Comparison of ENCODE assay signal across 8 cellular contexts in genomic region chr6:80105972-80106417, GRCh38. TPM values are rescaled to one million over a fixed set of nuclear protein-coding genes. Genes with fewer than 3 reads are reported as not detected.
DNase-seq lines count a peak whose midpoint lies in the region; ATAC-seq and TF ChIP-seq lines count a peak whose summit lies in the region.

No MANE protein-coding gene starts in this region.

- peak overlapping the region; percentile 5 to 93 (median 73) for H3K27ac ChIP-seq in heart right ventricle
- peak overlapping the region; percentile 61 for H3K27ac ChIP-seq in rectal smooth muscle tissue (ENCODE audit: low read depth, low read length)

- no peaks in the 10 kb centered on the region for H3K4me1 Mint-ChIP-seq in endothelial cell (ENCODE audit: unreplicated experiment)

- whole genome bisulfite sequencing in heart right ventricle, 2 donors = 2 to 3% methylated on average over 6 of the region's 6 CpGs

- no peaks in the 10 kb centered on the region for H3K9me3 ChIP-seq in heart right ventricle

- H3K4me1 ChIP-seq in heart right ventricle = peaks cover 0 to 17% (median 9%) of the 10 kb centered on the region in 9 donors
- H3K4me1 ChIP-seq in rectal smooth muscle tissue (ENCODE audit: control insufficient read depth, insufficient read depth, low read length) = no peaks in the 10 kb centered on the region

- peak overlapping the region; percentile 10 for H3K27ac Mint-ChIP-seq in endothelial cell (ENCODE audit: unreplicated experiment)

- no peaks in the 10 kb centered on the region for H3K36me3 Mint-ChIP-seq in endothelial cell (ENCODE audit: low read depth, unreplicated experiment)

- no peaks in the 10 kb centered on the region for H3K9me3 Mint-ChIP-seq in endothelial cell (ENCODE audit: unreplicated experiment)

- TF ChIP-seq CTCF in heart right ventricle (IDR thresholded peaks at IDR 0.05) = no peak
- TF ChIP-seq CTCF in LNCaP clone FGC (IDR thresholded peaks at IDR 0.05; ENCODE audit: control insufficient read depth, extremely low read depth, insufficient read depth) = no peak
- TF ChIP-seq CTCF in endothelial cell (IDR thresholded peaks at IDR 0.05; ENCODE audit: unreplicated experiment) = no peak

- H3K4me3 Mint-ChIP-seq in endothelial cell (ENCODE audit: unreplicated experiment) = peak overlapping the region; percentile 98

- DNase-seq in heart right ventricle (no peak), left ventricle myocardium superior (no peak), LNCaP clone FGC (ENCODE audit: low read depth) (no peak), endothelial cell (ENCODE audit: low spot score) (no peak), epidermal melanocyte (ENCODE audit: insufficient read length, low spot score) (no peak), NCI-H2196 treated with DMSO at 0.1 percent for 48 hours (lab: John Stamatoyannopoulos, UW; ENCODE audit: unreplicated experiment) (no peak), Ammon's horn (ENCODE audit: low spot score) (no peak)

- H3K27me3 ChIP-seq in heart right ventricle (peaks cover 0 to 5% (median 0%) of the 10 kb centered on the region in 7 donors), rectal smooth muscle tissue (ENCODE audit: control insufficient read depth, insufficient read depth, low read length) (no peaks in the 10 kb centered on the region)

- intact Hi-C loops in heart right ventricle (cut with DNase I) = loop anchor here in 4 of 10 donors (5.0 to 10.0 kb wide), 2 partner anchors 101 to 104 kb away; partner anchors contain the start of gene TTK (in 4 of the 4)
- intact Hi-C loops in left ventricle myocardium superior (cut with micrococcal nuclease) = no loop called here

- H3K4me3 ChIP-seq in heart right ventricle (peak overlapping the region in 9 of 10 donors; percentile 81 to 99 (median 86)), LNCaP clone FGC (ENCODE audit: low read depth, low read length) (peak overlapping the region; percentile 87), rectal smooth muscle tissue (ENCODE audit: low read length) (peak overlapping the region; percentile 65)

- ATAC-seq in heart right ventricle = peak in 1 of 8 donors; percentile 4
- no peak for ATAC-seq in left ventricle myocardium superior

- peaks cover 4% of the 10 kb centered on the region for H3K27me3 Mint-ChIP-seq in endothelial cell (ENCODE audit: unreplicated experiment)

- no peak overlapping the region for H3K9ac ChIP-seq in rectal smooth muscle tissue (ENCODE audit: low read length)

- H3K36me3 ChIP-seq in heart right ventricle (no peaks in the 10 kb centered on the region), rectal smooth muscle tissue (ENCODE audit: control insufficient read depth, insufficient read depth, low read length) (no peaks in the 10 kb centered on the region)

RNA-seq across cellular contexts. Expression of gene BCKDHB, which starts 0.5 kb away (rescaled TPM):
- total RNA-seq in heart right ventricle (10 to 100 TPM; 24.9 to 46.4 (median 33.0) TPM), left ventricle myocardium superior (24.3 TPM), endothelial cell (ENCODE audit: unreplicated experiment) (15.3 TPM)
- polyA plus RNA-seq in heart right ventricle = 10 to 100 TPM in 1 of 2 donors, 1 to 10 TPM in 1; 7.1 to 11.1 TPM
